Comparison of ENCODE assay signal across 9 cellular contexts in the genomic region with DNA sequence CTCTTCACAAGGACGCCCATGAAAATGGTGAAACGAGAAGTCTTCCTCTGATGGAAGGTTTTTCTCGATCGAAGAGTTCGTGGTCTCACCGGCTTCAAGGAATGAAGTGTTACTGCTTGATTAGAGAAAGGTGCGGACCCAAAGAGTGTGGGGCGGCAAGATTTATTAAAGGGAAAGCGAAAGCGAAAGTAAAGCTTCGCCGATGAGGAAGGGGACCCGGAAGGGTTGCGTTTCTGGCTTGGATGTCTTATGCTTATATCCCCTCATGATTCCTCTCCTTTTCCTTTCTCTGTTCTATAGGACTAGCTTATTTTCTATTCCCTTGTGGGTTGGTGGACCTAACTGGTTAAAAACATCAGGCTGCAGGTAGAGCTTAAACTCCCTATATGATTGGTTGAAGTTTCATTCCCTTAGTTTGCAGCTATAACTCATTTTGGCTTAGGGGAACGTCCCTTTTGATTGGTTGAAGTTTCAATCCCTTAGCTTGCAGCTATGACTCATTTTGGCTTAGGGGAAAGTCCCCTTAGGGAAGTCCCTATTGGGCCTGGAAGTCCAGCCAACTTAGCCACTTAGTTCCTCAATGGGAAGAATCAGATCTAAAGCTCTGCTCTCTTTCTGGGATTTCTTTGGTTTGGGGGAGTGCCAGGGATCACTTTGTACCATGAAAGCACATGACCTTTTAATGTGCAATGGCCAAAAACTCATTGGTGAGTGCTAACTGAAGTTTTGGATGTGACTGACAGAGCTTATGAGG.
A peak's percentile ranks its signal among the peaks of the same experiment; 100 is the strongest.
DNase-seq lines count a peak whose midpoint lies in the region; ATAC-seq and TF ChIP-seq lines count a peak whose summit lies in the region.
"Had no signal": no experiment of that assay in that cellular context is flagged by ENCODE, and none has a peak within 500 bp of the region (broad histone marks: within the 10 kb centered on the region; RNA-seq: fewer than 3 reads in every experiment).

No MANE protein-coding gene starts in this region.

- H3K4me3 ChIP-seq in CD8-positive, alpha-beta memory T cell (ENCODE audit: low read length): no peak overlapping the region
- H3K4me3 ChIP-seq in HUES64 (ENCODE audit: low read length) (no peak overlapping the region), choroid plexus epithelial cell (ENCODE audit: low read depth, low read length) (no peak overlapping the region), mucosa of descending colon (no peak overlapping the region)

- CTCF ChIA-PET in CD8-positive, alpha-beta memory T cell (lab: Charles Lee): no interaction called here

- no peak for DNase-seq in CD8-positive, alpha-beta memory T cell
- DNase-seq in choroid plexus epithelial cell (ENCODE audit: low read depth): peak; percentile 37
- no peak for DNase-seq in sciatic nerve (ENCODE audit: low spot score)
- no peak for DNase-seq in LoVo (ENCODE audit: low spot score)
- no peak for DNase-seq in mucosa of descending colon
- DNase-seq in left cardiac atrium: no peak
- DNase-seq: NCI-H2029 had no signal

- intact Hi-C loops in sciatic nerve (cut with DNase I) (loop anchor here (5.0 kb wide), 1 partner anchor 842 kb away; no protein-coding TSS in a partner anchor), mucosa of descending colon (cut with DNase I, micrococcal nuclease) (no loop called here), left cardiac atrium (cut with DNase I) (no loop called here)

- ATAC-seq in GM21526 (IDR thresholded peaks at IDR 0.05; ENCODE audit: low FRiP score, unreplicated experiment) (peak; percentile 80), sciatic nerve (no peak), mucosa of descending colon (no peak), left cardiac atrium (no peak)

- no peaks in the 10 kb centered on the region for H3K27me3 ChIP-seq in CD8-positive, alpha-beta memory T cell (ENCODE audit: insufficient read depth, low read length, poor library complexity, severe bottlenecking)
- H3K27me3 ChIP-seq in HUES64 (ENCODE audit: insufficient read depth, low read length): no peaks in the 10 kb centered on the region

- POLR2A ChIA-PET in CD8-positive, alpha-beta memory T cell (lab: Charles Lee): no interaction called here

- H3K9ac ChIP-seq in HUES64 (ENCODE audit: low read depth, low read length): peak overlapping the region; percentile 29

- H3K36me3 ChIP-seq in CD8-positive, alpha-beta memory T cell (ENCODE audit: insufficient read depth, low read length): no peaks in the 10 kb centered on the region
- 0 out of 2 replicates have a peak, but pooled peaks cover 3% of the 10 kb centered on the region for H3K36me3 ChIP-seq in HUES64 (ENCODE audit: insufficient read depth, low read length)
- no peaks in the 10 kb centered on the region for H3K36me3 ChIP-seq in mucosa of descending colon (ENCODE audit: low read depth)

- no peak for TF ChIP-seq CTCF in choroid plexus epithelial cell (conservative IDR thresholded peaks at IDR 0.05; ENCODE audit: low read depth, low read length)
- TF ChIP-seq CTCF in mucosa of descending colon (IDR thresholded peaks at IDR 0.05): no peak

- H3K4me1 ChIP-seq in CD8-positive, alpha-beta memory T cell (ENCODE audit: insufficient read depth, low read length): no peaks in the 10 kb centered on the region
- peaks cover 21% of the 10 kb centered on the region for H3K4me1 ChIP-seq in HUES64 (ENCODE audit: insufficient read depth, low read length)
- no peaks in the 10 kb centered on the region for H3K4me1 ChIP-seq in mucosa of descending colon (ENCODE audit: low read depth)

- peak overlapping the region in 3 of 8 donors; percentile 56 to 74 (median 59) for H3K27ac Mint-ChIP-seq in CD8-positive, alpha-beta memory T cell

- no peak overlapping the region for H3K27ac ChIP-seq in CD8-positive, alpha-beta memory T cell (ENCODE audit: low read depth, low read length)
- H3K27ac ChIP-seq in HUES64 (ENCODE audit: low read depth, low read length): peak overlapping the region; percentile 86

- peaks cover 0 to 2% (median 0%) of the 10 kb centered on the region in 3 donors for H3K4me1 Mint-ChIP-seq in CD8-positive, alpha-beta memory T cell

- peak overlapping the region; percentile 12 to 80 (median 53) for H3K4me3 Mint-ChIP-seq in CD8-positive, alpha-beta memory T cell

- no peaks in the 10 kb centered on the region for H3K36me3 Mint-ChIP-seq in CD8-positive, alpha-beta memory T cell

- 96% methylated on average over 15 of the region's 15 CpGs for WGBS in HUES64

- no peaks in the 10 kb centered on the region for H3K27me3 Mint-ChIP-seq in CD8-positive, alpha-beta memory T cell

- no peaks in the 10 kb centered on the region for H3K9me3 ChIP-seq in CD8-positive, alpha-beta memory T cell (ENCODE audit: low read length)
- no peaks in the 10 kb centered on the region for H3K9me3 ChIP-seq in HUES64 (ENCODE audit: insufficient read depth, low read depth, low read length)
- H3K9me3 ChIP-seq in mucosa of descending colon: no peaks in the 10 kb centered on the region

- peaks cover 3 to 13% (median 6%) of the 10 kb centered on the region in 5 donors for H3K9me3 Mint-ChIP-seq in CD8-positive, alpha-beta memory T cell
